In genomic region chr1:1431845-1432565, GRCh38 we compare ENCODE assay signal across 8 cellular contexts. TPM values are rescaled to one million over a fixed set of nuclear protein-coding genes. Genes with fewer than 3 reads are reported as not detected.
DNase-seq lines count a peak whose midpoint lies in the region; ATAC-seq, FAIRE-seq and TF ChIP-seq lines count a peak whose summit lies in the region.

No MANE protein-coding gene starts in this region.

- H2AFZ ChIP-seq in neuronal stem cell (ENCODE audit: low read length): peak overlapping the region; percentile 11

- TF ChIP-seq POLR2A in A549 (IDR thresholded peaks at IDR 0.05; ENCODE audit: low read length): no peak

- H3K27me3 ChIP-seq in NT2/D1 (ENCODE audit: insufficient read depth, insufficient read length): peaks cover 21% of the 10 kb centered on the region
- peaks cover 0 to 20% (median 5%) of the 10 kb centered on the region in 3 experiments for H3K27me3 ChIP-seq in neuronal stem cell (ENCODE audit: control insufficient read depth in 3 of 3, insufficient read depth in 3 of 3, low read depth in 1 of 3, low read length in 3 of 3)
- H3K27me3 ChIP-seq in naive thymus-derived CD4-positive, alpha-beta T cell (ENCODE audit: control insufficient read depth in 2 of 2, insufficient read depth in 2 of 2, low read length in 2 of 2): peaks cover 0 to 18% of the 10 kb centered on the region in 2 donors
- H3K27me3 ChIP-seq in CD8-positive, alpha-beta T cell (ENCODE audit: insufficient read depth, low read length): peaks cover 25% of the 10 kb centered on the region

- H3K4me3 ChIP-seq in A549 (no peak overlapping the region), NT2/D1 (ENCODE audit: insufficient read length, low read depth) (no peak overlapping the region), neuronal stem cell (ENCODE audit: low read length in 2 of 2) (peak overlapping the region in 1 of 2 donors; percentile 10)
- no peak overlapping the region for H3K4me3 ChIP-seq in naive thymus-derived CD4-positive, alpha-beta T cell (ENCODE audit: low read length)
- H3K4me3 ChIP-seq in CD8-positive, alpha-beta T cell (ENCODE audit: low read depth, low read length): no peak overlapping the region

- no peak for FAIRE-seq in A549 (lab: Jason Lieb, UNC)

- H3K4me3 Mint-ChIP-seq in naive thymus-derived CD4-positive, alpha-beta T cell: no peak overlapping the region
- H3K4me3 Mint-ChIP-seq in CD8-positive, alpha-beta T cell: no peak overlapping the region

- peak overlapping the region; percentile 98 for H2AK5ac ChIP-seq in neuronal stem cell (ENCODE audit: low read depth, low read length)

- H3K4ac ChIP-seq in neuronal stem cell (ENCODE audit: low read length): peak overlapping the region; percentile 78

- H3K9me3 Mint-ChIP-seq in naive thymus-derived CD4-positive, alpha-beta T cell: peaks cover 0 to 4% (median 0%) of the 10 kb centered on the region in 11 donors
- H3K9me3 Mint-ChIP-seq in CD8-positive, alpha-beta T cell: no peaks in the 10 kb centered on the region

- no peaks in the 10 kb centered on the region for H3K36me3 Mint-ChIP-seq in naive thymus-derived CD4-positive, alpha-beta T cell
- no peaks in the 10 kb centered on the region for H3K36me3 Mint-ChIP-seq in CD8-positive, alpha-beta T cell

- peak overlapping the region; percentile 5 for H3K14ac ChIP-seq in neuronal stem cell (ENCODE audit: low read length)

- TF ChIP-seq EP300 in A549 (IDR thresholded peaks at IDR 0.05): no peak

- intact Hi-C loops in naive thymus-derived CD4-positive, alpha-beta T cell (cut with micrococcal nuclease): no loop called here
- intact Hi-C loops in CD8-positive, alpha-beta T cell (cut with DNase I, micrococcal nuclease): no loop called here

- POLR2A ChIA-PET in A549 (lab: Yijun Ruan, JAX): interaction anchor here (1.0 kb wide), 1 partner anchor 32 kb away, joined by 3 read pairs; no protein-coding TSS in a partner anchor
- POLR2A ChIA-PET in naive thymus-derived CD4-positive, alpha-beta T cell (lab: Charles Lee): interaction anchor here (0.8 kb wide), 1 partner anchor 11 kb away, joined by 3 read pairs; the partner anchor contains the start of gene ANKRD65
- POLR2A ChIA-PET in CD8-positive, alpha-beta T cell (lab: Charles Lee): no interaction called here

- H3K9me3 ChIP-seq in A549: no peaks in the 10 kb centered on the region
- H3K9me3 ChIP-seq in NT2/D1 (ENCODE audit: insufficient read depth, low read length): no peaks in the 10 kb centered on the region
- peaks cover 0 to 3% of the 10 kb centered on the region in 2 donors for H3K9me3 ChIP-seq in neuronal stem cell (replicated peaks in 1 of 2; ENCODE audit: control insufficient read depth in 2 of 2, insufficient read depth in 1 of 2, low read depth in 1 of 2, low read length in 2 of 2)
- no peaks in the 10 kb centered on the region for H3K9me3 ChIP-seq in naive thymus-derived CD4-positive, alpha-beta T cell (ENCODE audit: control insufficient read depth in 2 of 3, low read length in 3 of 3)
- H3K9me3 ChIP-seq in CD8-positive, alpha-beta T cell (ENCODE audit: low read length): no peaks in the 10 kb centered on the region

- H4K8ac ChIP-seq in neuronal stem cell (ENCODE audit: low read depth, low read length): no peak overlapping the region

- H3K79me1 ChIP-seq in neuronal stem cell (ENCODE audit: low read depth, low read length): no peaks in the 10 kb centered on the region

- peaks cover 0 to 20% (median 8%) of the 10 kb centered on the region in 7 donors for H3K4me1 Mint-ChIP-seq in naive thymus-derived CD4-positive, alpha-beta T cell
- H3K4me1 Mint-ChIP-seq in CD8-positive, alpha-beta T cell (ENCODE audit: low read depth): peaks cover 11% of the 10 kb centered on the region

- peak overlapping the region; percentile 11 for H2BK12ac ChIP-seq in neuronal stem cell (ENCODE audit: low read length)

- peak in 1 of 2 experiments; percentile 61; a peak in 3 of 6 replicates for ATAC-seq in A549
- no peak for ATAC-seq in HG03442 (IDR thresholded peaks at IDR 0.05; ENCODE audit: unreplicated experiment)
- ATAC-seq in naive thymus-derived CD4-positive, alpha-beta T cell: no peak
- no peak for ATAC-seq in CD8-positive, alpha-beta T cell
- no peak for ATAC-seq in HG03175 (IDR thresholded peaks at IDR 0.05; ENCODE audit: unreplicated experiment)

- CTCF ChIA-PET in A549 (lab: Yijun Ruan, JAX): interaction anchor here (1.1 to 4.2 kb wide), 3 partner anchors 9 to 73 kb away, joined by 3 to 16 read pairs (median 4); no protein-coding TSS in a partner anchor
- CTCF ChIA-PET in naive thymus-derived CD4-positive, alpha-beta T cell (lab: Charles Lee): interaction anchor here (1.8 kb wide), 1 partner anchor 9 kb away, joined by 4 read pairs; no protein-coding TSS in a partner anchor
- CTCF ChIA-PET in CD8-positive, alpha-beta T cell (lab: Charles Lee): interaction anchor here (4.0 kb wide), 1 partner anchor 9 kb away, joined by 17 read pairs; no protein-coding TSS in a partner anchor

- H2BK15ac ChIP-seq in neuronal stem cell (ENCODE audit: low read length): peak overlapping the region; percentile 99

- H3K18ac ChIP-seq in neuronal stem cell (ENCODE audit: low read length): peak overlapping the region; percentile 96

- DNase-seq in A549 (ENCODE audit: low read depth in 1 of 2, low spot score in 1 of 2) (no peak), NT2/D1 (ENCODE audit: low read depth, low spot score) (no peak), globus pallidus (ENCODE audit: low spot score) (peak; percentile 60), neuronal stem cell (ENCODE audit: low spot score) (no peak)
- no peak for DNase-seq in naive thymus-derived CD4-positive, alpha-beta T cell
- DNase-seq in CD8-positive, alpha-beta T cell: no peak

- H3K4me1 ChIP-seq in A549 (peaks cover 47% of the 10 kb centered on the region), NT2/D1 (ENCODE audit: insufficient read depth, insufficient read length) (peaks cover 29% of the 10 kb centered on the region), neuronal stem cell (ENCODE audit: control insufficient read depth in 2 of 2, insufficient read depth in 1 of 2, low read depth in 1 of 2, low read length in 2 of 2) (peaks cover 45 to 56% of the 10 kb centered on the region in 2 donors)
- H3K4me1 ChIP-seq in naive thymus-derived CD4-positive, alpha-beta T cell (ENCODE audit: control insufficient read depth in 2 of 2, insufficient read depth in 2 of 2, low read length in 2 of 2): peaks cover 0 to 13% of the 10 kb centered on the region in 2 donors
- H3K4me1 ChIP-seq in CD8-positive, alpha-beta T cell (ENCODE audit: insufficient read depth, low read length): peaks cover 25% of the 10 kb centered on the region

- no peak overlapping the region for H3K27ac Mint-ChIP-seq in naive thymus-derived CD4-positive, alpha-beta T cell
- H3K27ac Mint-ChIP-seq in CD8-positive, alpha-beta T cell: no peak overlapping the region

- H3K23ac ChIP-seq in neuronal stem cell (ENCODE audit: low read depth, low read length, poor library complexity): peak overlapping the region; percentile 75

- H3K27ac ChIP-seq in A549 (peak overlapping the region; percentile 27 to 76; a peak in 3 of 6 replicates), neuronal stem cell (replicated peaks; ENCODE audit: low read length) (peak overlapping the region; percentile 53)
- H3K27ac ChIP-seq in naive thymus-derived CD4-positive, alpha-beta T cell (ENCODE audit: low read depth, low read length): no peak overlapping the region
- H3K27ac ChIP-seq in CD8-positive, alpha-beta T cell (ENCODE audit: low read depth, low read length): no peak overlapping the region

- TF ChIP-seq RAD21 in A549 (conservative IDR thresholded peaks at IDR 0.05 in 1 of 2, IDR thresholded peaks at IDR 0.05 in 1 of 2): no peak

- WGBS in A549 (ENCODE audit: missing lambda C conversion rate): 68% methylated on average over 7 of the region's 20 CpGs
- WGBS in neuronal stem cell (ENCODE audit: extremely low coverage in 2 of 2, insufficient read length in 2 of 2, insufficient replicate concordance in 1 of 2), 2 donors: no CpG with 5 or more reads among the region's 20 CpGs

- H2BK5ac ChIP-seq in neuronal stem cell (ENCODE audit: low read length): peak overlapping the region; percentile 92

- no peak for TF ChIP-seq CTCF in A549 (IDR thresholded peaks at IDR 0.05)
- no peak for TF ChIP-seq CTCF in CD8-positive, alpha-beta T cell (IDR thresholded peaks at IDR 0.05)

- H3K27me3 Mint-ChIP-seq in naive thymus-derived CD4-positive, alpha-beta T cell: peaks cover 18 to 24% (median 21%) of the 10 kb centered on the region in 5 donors
- peaks cover 30% of the 10 kb centered on the region for H3K27me3 Mint-ChIP-seq in CD8-positive, alpha-beta T cell (ENCODE audit: low read depth)

- H3K4me2 ChIP-seq in A549: peak overlapping the region; percentile 33; the same call in 2 of the 3 replicates
- H3K4me2 ChIP-seq in neuronal stem cell (ENCODE audit: insufficient read depth, low read length, poor library complexity, severe bottlenecking): no peak overlapping the region

- peak overlapping the region; percentile 48 for H2BK120ac ChIP-seq in neuronal stem cell (ENCODE audit: low read depth, low read length)

- H3K36me3 ChIP-seq in NT2/D1 (ENCODE audit: insufficient read depth, insufficient read length, low read length): no peaks in the 10 kb centered on the region
- H3K36me3 ChIP-seq in neuronal stem cell (replicated peaks in 1 of 2; ENCODE audit: control insufficient read depth in 2 of 2, insufficient read depth in 2 of 2, low read length in 2 of 2): no peaks in the 10 kb centered on the region
- no peaks in the 10 kb centered on the region for H3K36me3 ChIP-seq in naive thymus-derived CD4-positive, alpha-beta T cell (ENCODE audit: control insufficient read depth in 2 of 3, insufficient read depth in 3 of 3, low read length in 3 of 3)
- H3K36me3 ChIP-seq in CD8-positive, alpha-beta T cell (ENCODE audit: insufficient read depth, low read length): no peaks in the 10 kb centered on the region

- peak overlapping the region; percentile 19 for H4K91ac ChIP-seq in neuronal stem cell (ENCODE audit: low read depth, low read length, poor library complexity)

- H3K9ac ChIP-seq in NT2/D1 (ENCODE audit: insufficient read length, low read depth) (peak overlapping the region; percentile 56), neuronal stem cell (ENCODE audit: low read depth, low read length, poor library complexity) (peak overlapping the region; percentile 27)

RNA-seq across cellular contexts. Expression of gene VWA1, which starts 3.5 kb away (rescaled TPM):
- polyA plus RNA-seq in A549 (2011; rRNA removed): 3.7 and 4.0 TPM in 2 replicates
- polyA plus RNA-seq in A549 (2012; cell fraction: cytosol; rRNA removed): 8.6 and 13.7 TPM in 2 replicates
- polyA plus RNA-seq in A549 (2012; cell fraction: nucleus; rRNA removed): 17.7 and 31.1 TPM in 2 replicates
- 4.2 to 5.3 TPM (median 4.8 TPM) in 3 replicates for polyA plus RNA-seq in A549 (2017; fragmentation: RNase III; extraction: RNeasy Plus Mini Kit Qiagen cat#74134 plus additional on column Dnase treatment)
- 1.2 and 1.3 TPM in 2 replicates for polyA minus RNA-seq in A549 (2011; rRNA and poly(A)+ RNA removed)
- 5.0 TPM for polyA plus RNA-seq in neuronal stem cell (2013, experiment 1 of 2)
- polyA plus RNA-seq in neuronal stem cell (2013, experiment 2 of 2): 4.8 TPM
- 1 to 10 TPM in 1 of 5 experiments, under 1 TPM in 1, not detected in 3; 0.15 to 1.2 TPM for total RNA-seq in naive thymus-derived CD4-positive, alpha-beta T cell
- not detected for polyA plus RNA-seq in naive thymus-derived CD4-positive, alpha-beta T cell
- total RNA-seq in CD8-positive, alpha-beta T cell: not detected

RNA-seq across cellular contexts. Expression of gene ANKRD65, which starts 10.9 kb away (rescaled TPM):
- polyA plus RNA-seq in A549 (2011; rRNA removed): not detected in 2 replicates
- polyA plus RNA-seq in A549 (2012; cell fraction: cytosol; rRNA removed): 0.07 and 0.12 TPM in 2 replicates
- polyA plus RNA-seq in A549 (2012; cell fraction: nucleus; rRNA removed): 0.05 TPM in 1 of 2 replicates, not detected in the other
- polyA plus RNA-seq in A549 (2017; fragmentation: RNase III; extraction: RNeasy Plus Mini Kit Qiagen cat#74134 plus additional on column Dnase treatment): 0.05 TPM in 1 of 3 replicates, not detected in the others
- not detected in 2 replicates for polyA minus RNA-seq in A549 (2011; rRNA and poly(A)+ RNA removed)
- polyA plus RNA-seq in neuronal stem cell (2013, experiment 1 of 2): 2.0 TPM
- 2.0 TPM for polyA plus RNA-seq in neuronal stem cell (2013, experiment 2 of 2)
- total RNA-seq in naive thymus-derived CD4-positive, alpha-beta T cell: not detected
- not detected for polyA plus RNA-seq in naive thymus-derived CD4-positive, alpha-beta T cell
- not detected for total RNA-seq in CD8-positive, alpha-beta T cell

RNA-seq across cellular contexts. Expression of gene ATAD3C, which starts 17.5 kb away (rescaled TPM):
- polyA plus RNA-seq in A549 (2011; rRNA removed) (not detected in 2 replicates), A549 (2017; fragmentation: RNase III; extraction: RNeasy Plus Mini Kit Qiagen cat#74134 plus additional on column Dnase treatment) (not detected in 3 replicates)
- polyA plus RNA-seq in A549 (2012; cell fraction: cytosol; rRNA removed): not detected in 2 replicates
- polyA plus RNA-seq in A549 (2012; cell fraction: nucleus; rRNA removed): not detected in 2 replicates
- polyA minus RNA-seq in A549 (2011; rRNA and poly(A)+ RNA removed): not detected in 2 replicates
- 0.45 TPM for polyA plus RNA-seq in neuronal stem cell (2013, experiment 1 of 2)
- polyA plus RNA-seq in neuronal stem cell (2013, experiment 2 of 2): 0.42 TPM
- total RNA-seq in naive thymus-derived CD4-positive, alpha-beta T cell: 1 to 10 TPM in 4 of 5 experiments, under 1 TPM in 1; 0.61 to 2.0 (median 1.4) TPM
- polyA plus RNA-seq in naive thymus-derived CD4-positive, alpha-beta T cell: under 1 TPM; 0.64 to 0.76 TPM
- total RNA-seq in CD8-positive, alpha-beta T cell: under 1 TPM; 0.79 to 0.89 TPM

RNA-seq across cellular contexts. Expression of gene MRPL20, which starts 24.9 kb away (rescaled TPM):
- polyA plus RNA-seq in A549 (2011; rRNA removed) (146 and 163 TPM in 2 replicates), A549 (2017; fragmentation: RNase III; extraction: RNeasy Plus Mini Kit Qiagen cat#74134 plus additional on column Dnase treatment) (151 to 164 TPM (median 158 TPM) in 3 replicates)
- polyA plus RNA-seq in A549 (2012; cell fraction: cytosol; rRNA removed): 151 and 186 TPM in 2 replicates
- 78.1 and 104 TPM in 2 replicates for polyA plus RNA-seq in A549 (2012; cell fraction: nucleus; rRNA removed)
- 50.5 and 55.7 TPM in 2 replicates for polyA minus RNA-seq in A549 (2011; rRNA and poly(A)+ RNA removed)
- 132 TPM for polyA plus RNA-seq in neuronal stem cell (2013, experiment 1 of 2)
- polyA plus RNA-seq in neuronal stem cell (2013, experiment 2 of 2): 135 TPM
- 100 to 1,000 TPM in 4 of 5 experiments, 10 to 100 TPM in 1; 91.2 to 135 (median 122) TPM for total RNA-seq in naive thymus-derived CD4-positive, alpha-beta T cell
- polyA plus RNA-seq in naive thymus-derived CD4-positive, alpha-beta T cell: 100 to 1,000 TPM; 221 to 239 TPM
- total RNA-seq in CD8-positive, alpha-beta T cell: 10 to 100 TPM; 92.6 to 92.7 TPM

RNA-seq across cellular contexts. Expression of gene CCNL2, which starts 32.9 kb away (rescaled TPM):
- polyA plus RNA-seq in A549 (2011; rRNA removed) (111 TPM in 2 replicates), A549 (2017; fragmentation: RNase III; extraction: RNeasy Plus Mini Kit Qiagen cat#74134 plus additional on column Dnase treatment) (80.3 to 93.3 TPM (median 85.5 TPM) in 3 replicates)
- 63.8 and 64.7 TPM in 2 replicates for polyA plus RNA-seq in A549 (2012; cell fraction: cytosol; rRNA removed)
- 470 and 556 TPM in 2 replicates for polyA plus RNA-seq in A549 (2012; cell fraction: nucleus; rRNA removed)
- polyA minus RNA-seq in A549 (2011; rRNA and poly(A)+ RNA removed): 32.8 and 37.7 TPM in 2 replicates
- polyA plus RNA-seq in neuronal stem cell (2013, experiment 1 of 2): 91.8 TPM
- polyA plus RNA-seq in neuronal stem cell (2013, experiment 2 of 2): 90.5 TPM
- 100 to 1,000 TPM; 130 to 403 (median 278) TPM for total RNA-seq in naive thymus-derived CD4-positive, alpha-beta T cell
- 10 to 100 TPM; 16.3 to 38.3 TPM for polyA plus RNA-seq in naive thymus-derived CD4-positive, alpha-beta T cell
- total RNA-seq in CD8-positive, alpha-beta T cell: 100 to 1,000 TPM; 307 to 328 TPM

Comparison
In these comparisons a context has a peak if more than half of its experiments do, and no peak if none do; other contexts are left out.
1. H3K27ac ChIP-seq: peak in A549 (2 of 2) and neuronal stem cell (single experiment); none in naive thymus-derived CD4-positive, alpha-beta T cell (single experiment) and CD8-positive, alpha-beta T cell (single experiment).